In genomic region chr19:36139473-36140288, GRCh38 we compare ENCODE assay signal across 8 cellular contexts.
DNase-seq lines count a peak whose midpoint lies in the region; ATAC-seq lines count a peak whose summit lies in the region.

Gene CAPNS1, plus strand, starts transcription at chr19:36140066. Its CDS starts 946 bp downstream, at chr19:36141012.

- ATAC-seq in GM19025 (IDR thresholded peaks at IDR 0.05; ENCODE audit: low read depth, unreplicated experiment): peak; percentile 81
- ATAC-seq in HG03342 (IDR thresholded peaks at IDR 0.05; ENCODE audit: unreplicated experiment): peak; percentile 78
- ATAC-seq in activated CD4-positive, CD25-positive, alpha-beta regulatory T cell treated with anti-CD3 and anti-CD28 coated beads, Interleukin-2, amount 50 U/mL, for 24 hours: peak; percentile 76

- DNase-seq in AG20443 (ENCODE audit: low spot score) (peak; percentile 98), NCI-H446 (lab: John Stamatoyannopoulos, UW) (peak; percentile 91 to 99), cerebellar cortex (ENCODE audit: low spot score) (peak; percentile 97), kidney glomerular epithelial cell (lab: John Stamatoyannopoulos, UW) (peak; percentile 89)
- DNase-seq in stimulated activated CD4-positive, alpha-beta T cell treated with anti-CD3 and anti-CD28 coated beads, Interleukin-1b, Interleukin-23, amount 100 ng/mL, for 1 hour (ENCODE audit: low read depth in 2 of 2): peak; percentile 76 to 80

Comparison
In these comparisons a context has a peak if more than half of its experiments do, and no peak if none do; other contexts are left out.
1. Peak in every context shown above with its lines: DNase-seq and ATAC-seq.